1 cellular context compared by ENCODE assay signal in genomic region chr6:46191961-46192360, GRCh38.
TF ChIP-seq lines count a peak whose summit lies in the region.

No MANE protein-coding gene starts in this region.

TF ChIP-seq in SK-N-SH treated with all-trans-retinoic acid at 6 μM for 48 hours, 23 proteins besides CTCF, POLR2A, EP300 and RAD21 (continued from another document):
- TF ChIP-seq POU6F1 (CRISPR knock-in tag; IDR thresholded peaks at IDR 0.05; ENCODE audit: borderline replicate concordance, low read depth): no peak
- TF ChIP-seq CSRNP3 (CRISPR knock-in tag; IDR thresholded peaks at IDR 0.05): no peak
- no peak for TF ChIP-seq RARB (CRISPR knock-in tag; IDR thresholded peaks at IDR 0.05)
- no peak for TF ChIP-seq TOX (CRISPR knock-in tag; IDR thresholded peaks at IDR 0.05; ENCODE audit: borderline replicate concordance)
- TF ChIP-seq ESRRG (CRISPR knock-in tag; IDR thresholded peaks at IDR 0.05): no peak
- no peak for TF ChIP-seq OSR1 (CRISPR knock-in tag; IDR thresholded peaks at IDR 0.05)
- no peak for TF ChIP-seq ZNF565 (CRISPR knock-in tag; conservative IDR thresholded peaks at IDR 0.05; ENCODE audit: low read depth)
